8 cellular contexts compared by ENCODE assay signal in the genomic region with DNA sequence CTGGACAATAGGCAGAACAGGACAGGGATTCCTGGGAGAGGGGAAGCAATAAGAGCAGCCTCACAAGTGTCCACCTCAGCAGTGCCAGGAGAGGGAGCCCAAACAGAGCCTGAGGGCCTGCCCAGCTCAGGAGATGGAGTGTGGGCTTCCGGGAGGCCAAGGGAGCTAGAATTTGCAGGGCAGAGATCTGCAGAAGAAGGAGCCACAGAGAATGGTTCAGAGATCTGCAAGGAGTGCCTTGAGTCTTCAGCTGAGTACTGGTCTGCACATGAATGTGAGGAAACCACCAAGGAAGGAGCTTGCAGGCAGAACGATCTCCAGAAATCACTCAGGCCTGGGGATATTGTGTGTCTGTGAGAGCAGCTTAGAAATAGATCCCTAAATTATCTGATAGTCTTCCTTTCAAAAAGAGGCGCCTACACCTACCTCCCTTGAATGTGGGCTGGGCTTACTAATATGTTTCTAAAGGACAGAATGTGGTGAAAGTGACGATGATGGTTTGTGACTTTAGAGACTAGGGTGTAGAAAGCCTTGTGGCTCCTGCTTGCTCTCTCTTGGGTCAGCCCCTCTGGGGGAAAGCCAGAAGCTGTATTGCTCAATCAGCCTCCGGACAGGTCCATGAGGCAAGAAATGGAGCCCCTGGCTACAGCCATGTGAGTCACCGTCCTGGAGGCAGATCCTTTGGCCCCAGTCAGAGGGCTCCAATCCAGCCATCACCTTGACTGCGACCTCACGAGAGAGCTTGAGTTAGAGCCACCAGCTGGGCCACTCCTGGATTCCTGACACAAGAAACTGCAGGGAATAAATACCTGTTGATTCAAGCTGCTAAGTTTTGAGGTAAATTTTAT. TPM values are rescaled to one million over a fixed set of nuclear protein-coding genes. Genes with fewer than 3 reads are reported as not detected.
DNase-seq lines count a peak whose midpoint lies in the region; ATAC-seq and TF ChIP-seq lines count a peak whose summit lies in the region.

No MANE protein-coding gene starts in this region.

- peaks cover 56% of the 10 kb centered on the region for H3K4me1 Mint-ChIP-seq in nephron progenitor cell

- TF ChIP-seq CTCF in AG09309 (IDR thresholded peaks at IDR 0.05; ENCODE audit: control insufficient read depth, insufficient read depth, low read depth, low read length, missing control alignments) (peak; percentile 68), GM12875 (IDR thresholded peaks at IDR 0.05; ENCODE audit: borderline replicate concordance, insufficient read depth, low read depth, low read length) (0 out of 2 replicates have a peak, but pooled peaks have one; percentile 27), epithelial cell of proximal tubule (conservative IDR thresholded peaks at IDR 0.05; ENCODE audit: low read depth, low read length) (peak; percentile 71), nephron progenitor cell (IDR thresholded peaks at IDR 0.05) (peak; percentile 52)

- peak overlapping the region; percentile 78 for H3K27ac Mint-ChIP-seq in nephron progenitor cell

- DNase-seq in AG09309 (ENCODE audit: low read depth) (peak; percentile 72), SKM-1 treated with dmso at 0.1 percent for 144 hours (lab: John Stamatoyannopoulos, UW; ENCODE audit: unreplicated experiment) (peak; percentile 52), epithelial cell of proximal tubule (ENCODE audit: low read depth) (peak; percentile 64), nephron progenitor cell (peak; percentile 55), pons (ENCODE audit: low spot score) (no peak), middle frontal gyrus (ENCODE audit: extremely low spot score, low spot score) (no peak)

- H3K4me3 ChIP-seq in AG09309 (ENCODE audit: control insufficient read depth, low read depth, low read length) (no peak overlapping the region), GM12875 (ENCODE audit: low read depth, low read length) (no peak overlapping the region), epithelial cell of proximal tubule (ENCODE audit: low read depth, low read length) (no peak overlapping the region)

- no peaks in the 10 kb centered on the region for H3K36me3 Mint-ChIP-seq in nephron progenitor cell (ENCODE audit: low read depth)

- H3K27me3 Mint-ChIP-seq in nephron progenitor cell (ENCODE audit: low read depth, poor library complexity), result peaks cover 4% of the 10 kb centered on the region

- no peaks in the 10 kb centered on the region for H3K9me3 Mint-ChIP-seq in nephron progenitor cell

- H3K4me3 Mint-ChIP-seq in nephron progenitor cell, result no peak overlapping the region

- ATAC-seq in HG03460 (IDR thresholded peaks at IDR 0.05; ENCODE audit: unreplicated experiment), result peak; percentile 71

RNA-seq across cellular contexts. Expression of gene LPIN1, which starts 7.6 kb away (rescaled TPM):
- 27.9 and 33.8 TPM in 2 replicates for total RNA-seq in epithelial cell of proximal tubule

Comparison
In these comparisons a context has a peak if more than half of its experiments do, and no peak if none do; other contexts are left out.
1. DNase-seq: peak in AG09309 (single experiment), SKM-1 treated with dmso at 0.1 percent for 144 hours (single experiment), epithelial cell of proximal tubule (single experiment) and nephron progenitor cell (single experiment); none in pons (single experiment) and middle frontal gyrus (single experiment).
2. Peak in every context shown above with its lines, with median percentiles within 50 percentile points of each other: CTCF ChIP-seq.